In genomic region chr4:99300934-99301333, GRCh38 we compare ENCODE assay signal across 10 cellular contexts. TPM values are rescaled to one million over a fixed set of nuclear protein-coding genes. Genes with fewer than 3 reads are reported as not detected.
DNase-seq lines count a peak whose midpoint lies in the region; FAIRE-seq lines count a peak whose summit lies in the region.
"Had no signal": no experiment of that assay in that cellular context is flagged by ENCODE, and none has a peak within 500 bp of the region (broad histone marks: within the 10 kb centered on the region; RNA-seq: fewer than 3 reads in every experiment).

No MANE protein-coding gene starts in this region.

- H3K27ac ChIP-seq in subcutaneous abdominal adipose tissue (ENCODE audit: low read depth, low read length), result peak overlapping the region; percentile 31
- no peak overlapping the region for H3K27ac ChIP-seq in CD4-positive, alpha-beta memory T cell (ENCODE audit: low read depth, low read length)

- no peaks in the 10 kb centered on the region for H3K27me3 Mint-ChIP-seq in CD4-positive, alpha-beta memory T cell

- H3K27ac Mint-ChIP-seq in CD4-positive, alpha-beta memory T cell, result no peak overlapping the region

- DNase-seq in LHCN-M2 (ENCODE audit: low read depth), result peak; percentile 74
- DNase-seq in astrocyte of the hippocampus (ENCODE audit: low read depth, low spot score), result peak; percentile 90
- DNase-seq in iris pigment epithelial cell (ENCODE audit: low read depth), result peak; percentile 98
- DNase-seq in CD4-positive, alpha-beta memory T cell, result no peak
- no peak for DNase-seq in effector CD4-positive, alpha-beta T cell
- DNase-seq in RCC 7860 (ENCODE audit: low spot score), result no peak
- DNase-seq in GOT3 (lab: John Stamatoyannopoulos, UW), result no peak
- DNase-seq: activated CD4-positive, alpha-beta T cell treated with anti-CD3 and anti-CD28 coated beads for 1 hour; esophagus squamous epithelium had no signal

- H3K4me1 ChIP-seq in subcutaneous abdominal adipose tissue (ENCODE audit: control insufficient read depth in 5 of 5, insufficient read depth in 5 of 5, low read length in 5 of 5), result peaks cover 0 to 19% (median 7%) of the 10 kb centered on the region in 5 donors
- H3K4me1 ChIP-seq in CD4-positive, alpha-beta memory T cell (ENCODE audit: insufficient read depth, low read length), result no peaks in the 10 kb centered on the region

- H3K27me3 ChIP-seq in subcutaneous abdominal adipose tissue (ENCODE audit: control insufficient read depth in 5 of 5, insufficient read depth in 4 of 5, low read length in 5 of 5), result no peaks in the 10 kb centered on the region
- no peaks in the 10 kb centered on the region for H3K27me3 ChIP-seq in CD4-positive, alpha-beta memory T cell (ENCODE audit: insufficient read depth, low read length)
- H3K27me3 ChIP-seq: esophagus squamous epithelium had no signal

- no peak overlapping the region for H3K9ac ChIP-seq in subcutaneous abdominal adipose tissue (ENCODE audit: low read length in 5 of 5)

- no peaks in the 10 kb centered on the region for H3K36me3 ChIP-seq in subcutaneous abdominal adipose tissue (ENCODE audit: control insufficient read depth in 5 of 5, insufficient read depth in 5 of 5, low read length in 5 of 5)
- H3K36me3 ChIP-seq in CD4-positive, alpha-beta memory T cell (ENCODE audit: insufficient read depth, low read length), result no peaks in the 10 kb centered on the region
- H3K36me3 ChIP-seq: esophagus squamous epithelium had no signal

- no peaks in the 10 kb centered on the region for H3K36me3 Mint-ChIP-seq in CD4-positive, alpha-beta memory T cell

- H3K9me3 ChIP-seq in subcutaneous abdominal adipose tissue (ENCODE audit: control insufficient read depth in 5 of 5, low read length in 5 of 5), result no peaks in the 10 kb centered on the region
- no peaks in the 10 kb centered on the region for H3K9me3 ChIP-seq in CD4-positive, alpha-beta memory T cell (ENCODE audit: control insufficient read depth in 1 of 2, low read length in 2 of 2)

- H3K4me3 ChIP-seq in subcutaneous abdominal adipose tissue (ENCODE audit: low read depth in 1 of 5, low read length in 5 of 5), result no peak overlapping the region
- H3K4me3 ChIP-seq in CD4-positive, alpha-beta memory T cell (ENCODE audit: low read length in 2 of 2), result no peak overlapping the region
- H3K4me3 ChIP-seq: esophagus squamous epithelium had no signal

- POLR2A ChIA-PET in CD4-positive, alpha-beta memory T cell (lab: Charles Lee; ENCODE audit: partially characterized antibody), result no interaction called here

- CTCF ChIA-PET in CD4-positive, alpha-beta memory T cell (lab: Charles Lee; ENCODE audit: partially characterized antibody), result no interaction called here

- intact Hi-C loops in CD4-positive, alpha-beta memory T cell (cut with micrococcal nuclease), result no loop called here

- peaks cover 5 to 21% (median 8%) of the 10 kb centered on the region in 8 donors for H3K9me3 Mint-ChIP-seq in CD4-positive, alpha-beta memory T cell

- no peak overlapping the region for H3K4me3 Mint-ChIP-seq in CD4-positive, alpha-beta memory T cell

- no peak for FAIRE-seq in RCC 7860 (lab: Jason Lieb, UNC)

- H3K4me1 Mint-ChIP-seq in CD4-positive, alpha-beta memory T cell, result no peaks in the 10 kb centered on the region

RNA-seq across cellular contexts. Expression of gene ADH1A, which starts 10.1 kb away (rescaled TPM):
- total RNA-seq in LHCN-M2 (2014; rRNA removed), result not detected in 2 replicates
- polyA plus RNA-seq in LHCN-M2 (2012), result not detected
- total RNA-seq in CD4-positive, alpha-beta memory T cell, result not detected
- polyA plus RNA-seq in CD4-positive, alpha-beta memory T cell, result not detected
- total RNA-seq: esophagus squamous epithelium had no signal

RNA-seq across cellular contexts. Expression of gene ADH1B, which starts 20.3 kb away (rescaled TPM):
- total RNA-seq in LHCN-M2 (2014; rRNA removed), result not detected in 2 replicates
- not detected for polyA plus RNA-seq in LHCN-M2 (2012)
- not detected for total RNA-seq in CD4-positive, alpha-beta memory T cell
- not detected for polyA plus RNA-seq in CD4-positive, alpha-beta memory T cell

RNA-seq across cellular contexts. Expression of gene ADH1C, which starts 51.6 kb away (rescaled TPM):
- not detected in 2 replicates for total RNA-seq in LHCN-M2 (2014; rRNA removed)
- not detected for polyA plus RNA-seq in LHCN-M2 (2012)
- total RNA-seq in CD4-positive, alpha-beta memory T cell, result not detected
- polyA plus RNA-seq in CD4-positive, alpha-beta memory T cell, result not detected

Comparison
In these comparisons a context has a peak if more than half of its experiments do, and no peak if none do; other contexts are left out.
1. DNase-seq: peak in LHCN-M2 (single experiment), astrocyte of the hippocampus (single experiment) and iris pigment epithelial cell (single experiment); none in CD4-positive, alpha-beta memory T cell (0 of 5), effector CD4-positive, alpha-beta T cell (single experiment), RCC 7860 (single experiment) and GOT3 (single experiment).